Comparison of ENCODE assay signal across 8 cellular contexts in the genomic region with DNA sequence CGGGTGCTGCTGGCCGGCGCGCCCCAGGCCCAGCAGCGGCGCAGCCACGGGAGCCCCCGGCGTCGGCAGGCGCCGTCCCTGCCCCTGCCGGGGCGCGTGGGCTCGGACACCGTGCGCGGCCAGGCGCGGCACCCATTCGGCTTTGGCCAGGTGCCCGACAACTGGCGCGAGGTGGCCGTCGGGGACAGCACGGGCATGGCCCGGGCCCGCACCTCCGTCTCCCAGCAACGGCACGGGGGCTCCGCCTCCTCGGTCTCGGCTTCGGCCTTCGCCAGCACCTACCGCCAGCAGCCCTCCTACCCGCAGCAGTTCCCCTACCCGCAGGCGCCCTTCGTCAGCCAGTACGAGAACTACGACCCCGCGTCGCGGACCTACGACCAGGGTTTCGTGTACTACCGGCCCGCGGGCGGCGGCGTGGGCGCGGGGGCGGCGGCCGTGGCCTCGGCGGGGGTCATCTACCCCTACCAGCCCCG. TPM values are rescaled to one million over a fixed set of nuclear protein-coding genes. Genes with fewer than 3 reads are reported as not detected.
A peak's percentile ranks its signal among the peaks of the same experiment; 100 is the strongest.
DNase-seq lines count a peak whose midpoint lies in the region; ATAC-seq, FAIRE-seq and TF ChIP-seq lines count a peak whose summit lies in the region.
"Had no signal": no experiment of that assay in that cellular context is flagged by ENCODE, and none has a peak within 500 bp of the region (broad histone marks: within the 10 kb centered on the region; RNA-seq: fewer than 3 reads in every experiment).

No MANE protein-coding gene starts in this region.

- H3K9me3 Mint-ChIP-seq in H9 = no peaks in the 10 kb centered on the region
- H3K9me3 Mint-ChIP-seq in astrocyte (ENCODE audit: unreplicated experiment) = no peaks in the 10 kb centered on the region
- H3K9me3 Mint-ChIP-seq: T-helper 1 cell treated with Interleukin-12 subunit alpha and Interleukin-12 subunit beta and Interleukin-4 antibody, amounts not matched to agents 30 μg/mL and 1 μg/mL, for 36 hours had no signal

- peaks cover 15% of the 10 kb centered on the region; the same call in 1 of the 2 replicates for H3K4me1 ChIP-seq in H9 (ENCODE audit: insufficient read depth, low read length)
- peaks cover 82% of the 10 kb centered on the region for H3K4me1 ChIP-seq in astrocyte (ENCODE audit: insufficient read depth, low read length)
- H3K4me1 ChIP-seq in iPS-20b (ENCODE audit: insufficient read depth, low read length) = peaks cover 37% of the 10 kb centered on the region
- peaks cover 54% of the 10 kb centered on the region for H3K4me1 ChIP-seq in smooth muscle cell (ENCODE audit: low read depth)

- FAIRE-seq in astrocyte (lab: Jason Lieb, UNC) = no peak

- no peak overlapping the region for H3K9ac ChIP-seq in H9 (ENCODE audit: extremely low read depth, insufficient read length, low read length)
- peak overlapping the region; percentile 87 for H3K9ac ChIP-seq in astrocyte (ENCODE audit: low read length)
- peak overlapping the region; percentile 58; the same call in 1 of the 2 replicates for H3K9ac ChIP-seq in iPS-20b (ENCODE audit: low read depth, low read length)
- peak overlapping the region; percentile 73 for H3K9ac ChIP-seq in smooth muscle cell (ENCODE audit: low read depth)

- no peak overlapping the region for H3K56ac ChIP-seq in H9 (ENCODE audit: insufficient read length, low read depth, low read length)

- ATAC-seq in GM21367 (IDR thresholded peaks at IDR 0.05; ENCODE audit: unreplicated experiment) (no peak), GM21423 (IDR thresholded peaks at IDR 0.05; ENCODE audit: unreplicated experiment) (no peak)

- H4K8ac ChIP-seq in H9 (replicated peaks; ENCODE audit: insufficient read length, low read depth, low read length) = no peak overlapping the region

- no peak overlapping the region for H3K23ac ChIP-seq in H9 (ENCODE audit: insufficient read length, low read depth, low read length)

- no peaks in the 10 kb centered on the region for H3K36me3 Mint-ChIP-seq in H9 (ENCODE audit: insufficient read depth in 1 of 3, low read depth in 3 of 3)
- peaks cover 13% of the 10 kb centered on the region for H3K36me3 Mint-ChIP-seq in astrocyte (ENCODE audit: low read depth, unreplicated experiment)

- H3K27ac ChIP-seq in H9 (ENCODE audit: insufficient read length, low read depth, low read length) (no peak overlapping the region), astrocyte (ENCODE audit: low read depth, low read length) (peak overlapping the region; percentile 94), iPS-20b (ENCODE audit: low read length) (no peak overlapping the region), smooth muscle cell (ENCODE audit: low read depth) (peak overlapping the region; percentile 77)

- no peak overlapping the region for H2BK20ac ChIP-seq in H9 (ENCODE audit: low read depth, low read length, poor library complexity, severe bottlenecking)

- H2AK5ac ChIP-seq in H9 (ENCODE audit: insufficient read length, low read length) = no peak overlapping the region

- H3K79me1 ChIP-seq in H9 (ENCODE audit: insufficient read depth, low read depth, low read length, poor library complexity, severe bottlenecking) = no peaks in the 10 kb centered on the region

- H4K5ac ChIP-seq in H9 (ENCODE audit: insufficient read length, low read depth, low read length) = no peak overlapping the region

- H3K27ac Mint-ChIP-seq in H9 (no peak overlapping the region), astrocyte (ENCODE audit: unreplicated experiment) (no peak overlapping the region)

- no peak overlapping the region for H2BK5ac ChIP-seq in H9 (ENCODE audit: insufficient read length, low read length)

- no peak overlapping the region for H2BK15ac ChIP-seq in H9 (ENCODE audit: low read depth, low read length)

- H2AFZ ChIP-seq in H9 (ENCODE audit: low read length) = no peak overlapping the region
- no peak overlapping the region for H2AFZ ChIP-seq in astrocyte (ENCODE audit: low read depth, low read length)
- H2AFZ ChIP-seq in smooth muscle cell (ENCODE audit: low read depth) = no peak overlapping the region

- no peak overlapping the region for H3K4ac ChIP-seq in H9 (ENCODE audit: low read depth, low read length)

- H3K4me1 Mint-ChIP-seq in H9 = peaks cover 48 to 49% of the 10 kb centered on the region in 2 experiments
- peaks cover 62% of the 10 kb centered on the region for H3K4me1 Mint-ChIP-seq in astrocyte (ENCODE audit: low read depth, unreplicated experiment)

- H3K36me3 ChIP-seq in astrocyte (ENCODE audit: insufficient read depth, low read length) = no peaks in the 10 kb centered on the region
- no peaks in the 10 kb centered on the region for H3K36me3 ChIP-seq in iPS-20b (ENCODE audit: insufficient read depth, low read depth, low read length)
- no peaks in the 10 kb centered on the region for H3K36me3 ChIP-seq in smooth muscle cell (ENCODE audit: low read depth)

- H3K23me2 ChIP-seq in H9 (ENCODE audit: insufficient read length, low read depth, low read length, poor library complexity, severe bottlenecking) = peaks cover 17% of the 10 kb centered on the region

- H4K91ac ChIP-seq in H9 (ENCODE audit: insufficient read length, low read depth, low read length) = no peak overlapping the region

- H3K4me2 ChIP-seq in H9 (ENCODE audit: insufficient read depth, insufficient read length, low read length) (peak overlapping the region; percentile 39), astrocyte (ENCODE audit: low read length) (peak overlapping the region; percentile 94), smooth muscle cell (peak overlapping the region; percentile 96)

- no CpG with 5 or more reads among the region's 65 CpGs for WGBS in H9 (ENCODE audit: extremely low coverage, insufficient read length, low lambda C conversion rate)
- WGBS in smooth muscle cell (ENCODE audit: low lambda C conversion rate) = 1% methylated on average over 63 of the region's 65 CpGs

- no peaks in the 10 kb centered on the region for H3K9me3 ChIP-seq in H9 (ENCODE audit: control insufficient read depth, low read depth, low read length)
- no peaks in the 10 kb centered on the region for H3K9me3 ChIP-seq in astrocyte (ENCODE audit: insufficient read depth, low read depth, low read length)
- no peaks in the 10 kb centered on the region for H3K9me3 ChIP-seq in iPS-20b (ENCODE audit: insufficient read depth, low read depth, low read length)
- no peaks in the 10 kb centered on the region for H3K9me3 ChIP-seq in smooth muscle cell (replicated peaks; ENCODE audit: low read depth)

- H3K4me3 ChIP-seq in astrocyte (ENCODE audit: insufficient read depth, low read depth, low read length) (peak overlapping the region; percentile 80), iPS-20b (ENCODE audit: low read length) (peak overlapping the region; percentile 75; the same call in 1 of the 2 replicates), smooth muscle cell (peak overlapping the region; percentile 82)

- H3K4me3 Mint-ChIP-seq in H9 (peak overlapping the region; percentile 49 to 74), astrocyte (ENCODE audit: unreplicated experiment) (peak overlapping the region; percentile 70)

- H3K79me2 ChIP-seq in H9 (ENCODE audit: insufficient read depth, low read length) (no peaks in the 10 kb centered on the region), astrocyte (ENCODE audit: insufficient read depth, low read length) (peaks cover 88% of the 10 kb centered on the region), smooth muscle cell (ENCODE audit: low read depth) (peaks cover 70% of the 10 kb centered on the region)

- H3K27me3 Mint-ChIP-seq in H9 (ENCODE audit: low read depth) (peaks cover 16% of the 10 kb centered on the region), astrocyte (ENCODE audit: low read depth, unreplicated experiment) (no peaks in the 10 kb centered on the region)

- no peak overlapping the region for H3T11ph ChIP-seq in H9 (ENCODE audit: low read length)

- no peak overlapping the region for H2BK120ac ChIP-seq in H9 (ENCODE audit: low read depth, low read length, poor library complexity, severe bottlenecking)

- H3K14ac ChIP-seq in H9 (ENCODE audit: insufficient read depth, low read length) = no peak overlapping the region

- no peaks in the 10 kb centered on the region for H3F3A ChIP-seq in smooth muscle cell (ENCODE audit: low read depth)

- H3K18ac ChIP-seq in H9 (ENCODE audit: insufficient read length, low read depth, low read length) = no peak overlapping the region

- H4K20me1 ChIP-seq in H9 (ENCODE audit: control insufficient read depth, insufficient read depth, insufficient read length) (no peaks in the 10 kb centered on the region), astrocyte (ENCODE audit: insufficient read depth, low read length) (peaks cover 33% of the 10 kb centered on the region), smooth muscle cell (ENCODE audit: low read depth) (peaks cover 46% of the 10 kb centered on the region)

- H2BK12ac ChIP-seq in H9 (ENCODE audit: insufficient read length, low read depth, low read length) = no peak overlapping the region

- TF ChIP-seq CTCF in H9 (conservative IDR thresholded peaks at IDR 0.05) (no peak), astrocyte (IDR thresholded peaks at IDR 0.05; ENCODE audit: insufficient read depth, low read depth, low read length) (no peak), smooth muscle cell (IDR thresholded peaks at IDR 0.05; ENCODE audit: borderline replicate concordance, insufficient read depth, poor library complexity, severe bottlenecking) (no peak)

- H3K27me3 ChIP-seq in H9 (ENCODE audit: insufficient read depth, low read length) (no peaks in the 10 kb centered on the region), astrocyte (ENCODE audit: insufficient read depth, low read length) (no peaks in the 10 kb centered on the region), iPS-20b (ENCODE audit: insufficient read depth, low read length) (peaks cover 30% of the 10 kb centered on the region; the same call in 1 of the 2 replicates), smooth muscle cell (ENCODE audit: low read depth) (no peaks in the 10 kb centered on the region)

- DNase-seq in H9 = peak; percentile 67
- peak; percentile 60 for DNase-seq in RPMI8226
- no peak for DNase-seq in astrocyte (ENCODE audit: low read depth)
- no peak for DNase-seq in smooth muscle cell (lab: John Stamatoyannopoulos, UW; ENCODE audit: unreplicated experiment)

RNA-seq across cellular contexts. Expression of a gene that starts 0.8 kb away (rescaled TPM):
- total RNA-seq in H9 (2021) (6.9 and 9.1 TPM in 2 replicates), astrocyte (280 and 384 TPM in 2 replicates), smooth muscle cell (239 and 252 TPM in 2 replicates)
- polyA plus RNA-seq in smooth muscle cell = 736 and 899 TPM in 2 replicates

RNA-seq across cellular contexts. Expression of a gene that starts 53.7 kb away (rescaled TPM):
- total RNA-seq in H9 (2021) (not detected in 2 replicates), astrocyte (not detected in 2 replicates), smooth muscle cell (not detected in 2 replicates)
- not detected in 2 replicates for polyA plus RNA-seq in smooth muscle cell

Comparison
In these comparisons a context has a peak if more than half of its experiments do, and no peak if none do; other contexts are left out.
1. DNase-seq: peak in H9 (single experiment) and RPMI8226 (single experiment); none in astrocyte (single experiment) and smooth muscle cell (single experiment).
2. H3K27ac ChIP-seq: peak in astrocyte (single experiment) and smooth muscle cell (single experiment); none in H9 (single experiment) and iPS-20b (single experiment).
3. H3K4me2 ChIP-seq: peak in every context shown above with its lines; median percentile 96 in smooth muscle cell; 94 in astrocyte; 39 in H9.
4. RNA of a gene that starts 0.8 kb away (total RNA-seq): 280 to 384 TPM in astrocyte and 239 to 252 TPM in smooth muscle cell; 6.9 to 9.1 TPM in H9; every median in the first group is over 10 times any median in the second.
5. Peak in every context shown above with its lines, with median percentiles within 50 percentile points of each other: H3K4me3 ChIP-seq.